Comparison of ENCODE assay signal across 21 cellular contexts in the genomic region with DNA sequence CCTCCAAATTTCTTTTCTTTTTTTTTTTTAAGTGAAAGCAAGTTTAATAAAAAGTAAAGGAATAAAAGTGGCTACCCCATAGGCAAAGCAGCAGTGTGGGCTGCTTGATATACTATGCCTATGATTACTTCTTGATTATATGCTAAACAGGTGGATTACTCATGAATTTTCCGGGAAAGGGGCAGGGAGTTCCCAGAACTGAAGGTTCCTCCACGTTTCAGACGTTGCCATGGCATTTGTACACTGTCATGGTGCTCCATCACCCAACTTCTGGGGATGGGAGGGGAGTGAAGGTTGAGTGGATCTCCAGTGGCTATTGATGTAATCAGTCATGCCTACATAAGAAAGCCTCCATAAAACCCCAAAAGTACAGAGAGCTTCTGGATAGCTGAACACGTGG.
A peak's percentile ranks its signal among the peaks of the same experiment; 100 is the strongest.
DNase-seq lines count a peak whose midpoint lies in the region; ATAC-seq, FAIRE-seq and TF ChIP-seq lines count a peak whose summit lies in the region.
"Had no signal": no experiment of that assay in that cellular context is flagged by ENCODE, and none has a peak within 500 bp of the region (broad histone marks: within the 10 kb centered on the region; RNA-seq: fewer than 3 reads in every experiment).

No MANE protein-coding gene starts in this region.

- no peaks in the 10 kb centered on the region for H3K36me3 ChIP-seq in K562 (ENCODE audit: control insufficient read depth, insufficient read depth, low read length)
- H3K36me3 ChIP-seq: BLaER1 treated with 17β-estradiol and CSF1 and Interleukin-3, amounts not matched to agents 10 nM and 100 nM had no signal

- H3K9ac ChIP-seq in K562 (ENCODE audit: insufficient read depth in 1 of 2, low read depth in 2 of 2, low read length in 2 of 2) = no peak overlapping the region
- H3K9ac ChIP-seq: BLaER1 treated with 17β-estradiol and CSF1 and Interleukin-3, amounts not matched to agents 10 nM and 100 nM had no signal

- no peak for ATAC-seq in activated CD8-positive, alpha-beta T cell treated with anti-CD3 and anti-CD28 coated beads for 36 hours
- ATAC-seq in activated CD8-positive, alpha-beta T cell treated with anti-CD3 and anti-CD28 coated beads, Interleukin-2, amount 10 ng/mL, durations not matched to agents 7 days and 5 days = no peak
- ATAC-seq in K562 = peak; percentile 47; the same call in 2 of the 3 replicates
- ATAC-seq in HG03521 (IDR thresholded peaks at IDR 0.05; ENCODE audit: unreplicated experiment) = no peak
- ATAC-seq: A549; CD8-positive, alpha-beta T cell had no signal

- no peak for TF ChIP-seq CTCF in activated CD8-positive, alpha-beta T cell treated with anti-CD3 and anti-CD28 coated beads for 36 hours (IDR thresholded peaks at IDR 0.05)
- TF ChIP-seq CTCF in K562 (IDR thresholded peaks at IDR 0.05 in 2 of 3, conservative IDR thresholded peaks at IDR 0.05 in 1 of 3; ENCODE audit: insufficient read depth in 2 of 3, low read depth in 1 of 3, low read length in 3 of 3) = no peak

- H3K27me3 Mint-ChIP-seq in activated CD8-positive, alpha-beta T cell treated with anti-CD3 and anti-CD28 coated beads for 36 hours = peaks cover 9% of the 10 kb centered on the region
- peaks cover 12% of the 10 kb centered on the region for H3K27me3 Mint-ChIP-seq in activated CD8-positive, alpha-beta T cell treated with anti-CD3 and anti-CD28 coated beads, Interleukin-2, amount 10 ng/mL, durations not matched to agents 7 days and 5 days (ENCODE audit: low read depth)

- peak; percentile 15 for DNase-seq in activated CD8-positive, alpha-beta T cell treated with anti-CD3 and anti-CD28 coated beads for 36 hours
- DNase-seq in activated CD8-positive, alpha-beta T cell treated with anti-CD3 and anti-CD28 coated beads, Interleukin-2, amount 10 ng/mL, durations not matched to agents 7 days and 5 days = no peak
- DNase-seq in K562 (ENCODE audit: extremely low read depth in 1 of 4, low spot score in 3 of 4) = peak in 1 of 4 experiments; percentile 59
- no peak for DNase-seq in CD1c-positive myeloid dendritic cell (ENCODE audit: extremely low spot score)
- DNase-seq: AML-193; Caco-2; Calu3; CD4-positive, CD25-positive, alpha-beta regulatory T cell; CD8-positive, alpha-beta T cell; DMS79 treated with DMSO at 0.1 percent for 48 hours; GF-D8 had no signal

- TF ChIP-seq RAD21 in K562 (CRISPR knock-in tag; conservative IDR thresholded peaks at IDR 0.05 in 1 of 2, IDR thresholded peaks at IDR 0.05 in 1 of 2) = no peak

- no peaks in the 10 kb centered on the region for H4K20me1 ChIP-seq in K562 (replicated peaks; ENCODE audit: control insufficient read depth, insufficient read depth, low read length)
- H4K20me1 ChIP-seq: BLaER1 treated with 17β-estradiol and CSF1 and Interleukin-3, amounts not matched to agents 10 nM and 100 nM had no signal

- FAIRE-seq in K562 (lab: Jason Lieb, UNC) = peak; percentile 37
- FAIRE-seq: D721Med, G401.6, GM12891, GM19239 had no signal

- no peaks in the 10 kb centered on the region for H3K79me2 ChIP-seq in K562 (ENCODE audit: control insufficient read depth, insufficient read depth, low read length)

- H3K4me1 ChIP-seq in K562 (replicated peaks in 1 of 2; ENCODE audit: control insufficient read depth in 2 of 2, insufficient read depth in 2 of 2, low read length in 2 of 2) = no peaks in the 10 kb centered on the region; a peak in 1 of 5 replicates
- H3K4me1 ChIP-seq: A549; BLaER1 treated with 17β-estradiol and CSF1 and Interleukin-3, amounts not matched to agents 10 nM and 100 nM; Caco-2 had no signal

- no peak overlapping the region for H2AFZ ChIP-seq in K562 (ENCODE audit: low read depth, low read length)

- no peak for TF ChIP-seq POLR2A in K562 (conservative IDR thresholded peaks at IDR 0.05)

- no peak overlapping the region for H3K4me3 Mint-ChIP-seq in activated CD8-positive, alpha-beta T cell treated with anti-CD3 and anti-CD28 coated beads for 36 hours
- no peak overlapping the region for H3K4me3 Mint-ChIP-seq in activated CD8-positive, alpha-beta T cell treated with anti-CD3 and anti-CD28 coated beads, Interleukin-2, amount 10 ng/mL, durations not matched to agents 7 days and 5 days
- H3K4me3 Mint-ChIP-seq: B cell; CD4-positive, CD25-positive, alpha-beta regulatory T cell; CD8-positive, alpha-beta T cell had no signal

- no peaks in the 10 kb centered on the region for H3K36me3 Mint-ChIP-seq in activated CD8-positive, alpha-beta T cell treated with anti-CD3 and anti-CD28 coated beads for 36 hours (ENCODE audit: low read depth)
- H3K36me3 Mint-ChIP-seq in activated CD8-positive, alpha-beta T cell treated with anti-CD3 and anti-CD28 coated beads, Interleukin-2, amount 10 ng/mL, durations not matched to agents 7 days and 5 days (ENCODE audit: low read depth) = no peaks in the 10 kb centered on the region
- H3K36me3 Mint-ChIP-seq: CD4-positive, CD25-positive, alpha-beta regulatory T cell; CD8-positive, alpha-beta T cell had no signal

- no peak overlapping the region for H3K27ac ChIP-seq in K562 (ENCODE audit: extremely low read depth, low read depth, low read length)
- H3K27ac ChIP-seq: 22Rv1; A549; BLaER1 treated with 17β-estradiol and CSF1 and Interleukin-3, amounts not matched to agents 10 nM and 100 nM; C4-2B had no signal

- H3K9me3 Mint-ChIP-seq in activated CD8-positive, alpha-beta T cell treated with anti-CD3 and anti-CD28 coated beads for 36 hours = no peaks in the 10 kb centered on the region
- H3K9me3 Mint-ChIP-seq in activated CD8-positive, alpha-beta T cell treated with anti-CD3 and anti-CD28 coated beads, Interleukin-2, amount 10 ng/mL, durations not matched to agents 7 days and 5 days (ENCODE audit: insufficient read depth) = no peaks in the 10 kb centered on the region
- H3K9me3 Mint-ChIP-seq: CD8-positive, alpha-beta T cell had no signal

- intact Hi-C loops in activated CD8-positive, alpha-beta T cell treated with anti-CD3 and anti-CD28 coated beads for 36 hours (cut with micrococcal nuclease) = no loop called here
- intact Hi-C loops in K562 (cut with micrococcal nuclease) = no loop called here

- H3K9me3 ChIP-seq in K562 (replicated peaks; ENCODE audit: control insufficient read depth, insufficient read depth, low read depth, low read length) = no peaks in the 10 kb centered on the region
- H3K9me3 ChIP-seq: A549; BLaER1 treated with 17β-estradiol and CSF1 and Interleukin-3, amounts not matched to agents 10 nM and 100 nM; Caco-2 had no signal

- no peak overlapping the region for H3K27ac Mint-ChIP-seq in activated CD8-positive, alpha-beta T cell treated with anti-CD3 and anti-CD28 coated beads for 36 hours
- no peak overlapping the region for H3K27ac Mint-ChIP-seq in activated CD8-positive, alpha-beta T cell treated with anti-CD3 and anti-CD28 coated beads, Interleukin-2, amount 10 ng/mL, durations not matched to agents 7 days and 5 days
- H3K27ac Mint-ChIP-seq: B cell; CD4-positive, CD25-positive, alpha-beta regulatory T cell; CD8-positive, alpha-beta T cell had no signal

- BruUV-seq in K562 (replicated peaks; lab: Mats Ljungman, UMichigan) = no TSS peak

- CTCF ChIA-PET in activated CD8-positive, alpha-beta T cell treated with anti-CD3 and anti-CD28 coated beads for 36 hours (lab: Charles Lee) = no interaction called here
- CTCF ChIA-PET in activated CD8-positive, alpha-beta T cell treated with anti-CD3 and anti-CD28 coated beads, Interleukin-2, amount 10 ng/mL, durations not matched to agents 7 days and 5 days (lab: Charles Lee) = interaction anchor here (1.2 kb wide), 1 partner anchor 15 kb away, joined by 3 read pairs; no protein-coding TSS in a partner anchor
- CTCF ChIA-PET in K562 (lab: Yijun Ruan, JAX; ENCODE audit: low intra/inter-chr PET ratio) = no interaction called here

- no peaks in the 10 kb centered on the region for H3K4me1 Mint-ChIP-seq in activated CD8-positive, alpha-beta T cell treated with anti-CD3 and anti-CD28 coated beads for 36 hours (ENCODE audit: low read depth)
- H3K4me1 Mint-ChIP-seq in activated CD8-positive, alpha-beta T cell treated with anti-CD3 and anti-CD28 coated beads, Interleukin-2, amount 10 ng/mL, durations not matched to agents 7 days and 5 days (ENCODE audit: low read depth) = no peaks in the 10 kb centered on the region
- H3K4me1 Mint-ChIP-seq: B cell; CD4-positive, CD25-positive, alpha-beta regulatory T cell had no signal

- no peak for TF ChIP-seq EP300 in K562 (IDR thresholded peaks at IDR 0.05; ENCODE audit: low read length)

- no peak overlapping the region for H3K4me2 ChIP-seq in K562 (ENCODE audit: insufficient read depth, low read length)
- H3K4me2 ChIP-seq: A549; BLaER1 treated with 17β-estradiol and CSF1 and Interleukin-3, amounts not matched to agents 10 nM and 100 nM had no signal

- POLR2A ChIA-PET in activated CD8-positive, alpha-beta T cell treated with anti-CD3 and anti-CD28 coated beads for 36 hours (lab: Charles Lee) = no interaction called here
- POLR2A ChIA-PET in activated CD8-positive, alpha-beta T cell treated with anti-CD3 and anti-CD28 coated beads, Interleukin-2, amount 10 ng/mL, durations not matched to agents 7 days and 5 days (lab: Charles Lee) = no interaction called here
- POLR2A ChIA-PET in K562 (lab: Yijun Ruan, JAX) = interaction anchor here (0.6 kb wide), 1 partner anchor 1305 kb away, joined by 3 read pairs; no protein-coding TSS in a partner anchor

- in situ Hi-C loops in K562 (cut with MboI) = no loop called here

- 0% methylated on average over 4 of the region's 4 CpGs for WGBS in K562 (ENCODE audit: insufficient coverage, low coverage, missing lambda C conversion rate)

- H3K9me1 ChIP-seq in K562 (ENCODE audit: control insufficient read depth, insufficient read depth, low read length) = no peaks in the 10 kb centered on the region

- H3K27me3 ChIP-seq in K562 (ENCODE audit: control insufficient read depth in 2 of 2, insufficient read depth in 2 of 2, low read length in 2 of 2) = no peaks in the 10 kb centered on the region
- H3K27me3 ChIP-seq: BLaER1 treated with 17β-estradiol and CSF1 and Interleukin-3, amounts not matched to agents 10 nM and 100 nM had no signal

- H3K4me3 ChIP-seq in K562 = no peak overlapping the region
- H3K4me3 ChIP-seq: A549; BLaER1 treated with 17β-estradiol and CSF1 and Interleukin-3, amounts not matched to agents 10 nM and 100 nM had no signal

TF ChIP-seq in K562, 482 proteins besides CTCF, POLR2A, EP300 and RAD21 (continues in another document):
- TF ChIP-seq HMGN3 (IDR thresholded peaks at IDR 0.05; ENCODE audit: borderline replicate concordance, extremely low read depth, insufficient read length, low read depth, low read length) (no peak), PKNOX1 (IDR thresholded peaks at IDR 0.05) (peak; percentile 37; the same call in 1 of the 2 replicates), CTBP1 (IDR thresholded peaks at IDR 0.05; ENCODE audit: borderline replicate concordance) (0 out of 2 replicates have a peak, but pooled peaks have one; percentile 25)
